19 cellular contexts compared by ENCODE assay signal in the genomic region with DNA sequence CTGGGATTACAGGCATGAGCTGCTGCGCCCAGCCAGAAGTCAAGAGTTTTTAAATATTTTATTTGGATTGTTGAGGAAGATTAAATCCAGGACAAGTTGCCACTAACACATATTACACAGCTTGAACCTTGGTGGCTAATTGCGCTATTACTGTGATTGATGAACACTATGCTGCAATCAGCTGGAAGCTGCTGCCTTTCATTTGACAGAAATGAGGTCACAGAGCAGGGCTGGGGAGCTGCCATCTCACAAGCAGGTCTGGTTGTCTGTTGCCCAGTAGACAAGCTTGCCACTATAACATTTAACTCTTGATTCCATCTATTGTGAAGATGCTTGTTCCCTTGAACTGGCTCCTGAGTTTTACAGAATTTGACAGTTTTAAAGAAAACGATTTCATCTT. TPM values are rescaled to one million over a fixed set of nuclear protein-coding genes. Genes with fewer than 3 reads are reported as not detected.
A peak's percentile ranks its signal among the peaks of the same experiment; 100 is the strongest.
DNase-seq lines count a peak whose midpoint lies in the region; ATAC-seq and TF ChIP-seq lines count a peak whose summit lies in the region.
"Had no signal": no experiment of that assay in that cellular context is flagged by ENCODE, and none has a peak within 500 bp of the region (broad histone marks: within the 10 kb centered on the region; RNA-seq: fewer than 3 reads in every experiment).

No MANE protein-coding gene starts in this region.

- no peak for TF ChIP-seq CTCF in body of pancreas (IDR thresholded peaks at IDR 0.05)

- H3K4me3 ChIP-seq in body of pancreas, result no peak overlapping the region
- H3K4me3 ChIP-seq: BLaER1, SJSA1 had no signal

- H3K27ac ChIP-seq in body of pancreas, result no peak overlapping the region
- H3K27ac ChIP-seq: 22Rv1, BLaER1, KMS-11, SJSA1 had no signal

- no peaks in the 10 kb centered on the region for H3K36me3 ChIP-seq in body of pancreas (replicated peaks in 1 of 2; ENCODE audit: insufficient read depth in 1 of 2, low read depth in 2 of 2)
- H3K36me3 ChIP-seq: BLaER1 had no signal

- TF ChIP-seq POLR2A in body of pancreas (IDR thresholded peaks at IDR 0.05), result no peak

- H3K27me3 ChIP-seq in body of pancreas, result no peaks in the 10 kb centered on the region
- H3K27me3 ChIP-seq: BLaER1, SJSA1 had no signal

- peak; percentile 50 for ATAC-seq in body of pancreas
- ATAC-seq in GM21381 (IDR thresholded peaks at IDR 0.05; ENCODE audit: unreplicated experiment), result no peak
- no peak for ATAC-seq in HG02973 (IDR thresholded peaks at IDR 0.05; ENCODE audit: unreplicated experiment)

- 28 to 52% methylated on average over 3 of the region's 3 CpGs for WGBS in body of pancreas, 2 donors

- H3K9me3 ChIP-seq in body of pancreas, result no peaks in the 10 kb centered on the region
- H3K9me3 ChIP-seq: BLaER1, SJSA1 had no signal

- intact Hi-C loops in body of pancreas (cut with DNase I), result no loop called here

- H3K4me1 ChIP-seq in body of pancreas, result no peaks in the 10 kb centered on the region
- H3K4me1 ChIP-seq: BLaER1 had no signal

- peak; percentile 37 to 81 for DNase-seq in NCI-H2081 (lab: John Stamatoyannopoulos, UW)
- no peak for DNase-seq in NCI-H2081 treated with DMSO at 0.1 percent for 48 hours (lab: John Stamatoyannopoulos, UW)
- DNase-seq in NCI-H2227 (lab: John Stamatoyannopoulos, UW; ENCODE audit: unreplicated experiment), result peak; percentile 67
- DNase-seq in body of pancreas, result peak in 3 of 4 donors; percentile 29 to 37 (median 32)
- peak; percentile 34 for DNase-seq in retina
- no peak for DNase-seq in stimulated activated naive CD4-positive, alpha-beta T cell treated with Interleukin-2 at 50 U/mL for 16 hours (lab: John Stamatoyannopoulos, UW)
- DNase-seq: CD8-positive, alpha-beta memory T cell; DMS 273 treated with DMSO at 0.1 percent for 48 hours; GF-D8; GOT3; NCI-H1092 treated with DMSO at 0.1 percent for 48 hours; NCI-H1694 treated with DMSO at 0.1 percent for 48 hours; NCI-H446 had no signal

RNA-seq across cellular contexts. Expression of a gene that starts 37.4 kb away (rescaled TPM):
- total RNA-seq in body of pancreas, result 10 to 100 TPM; 56.8 to 57.7 TPM

Comparison
In these comparisons a context has a peak if more than half of its experiments do, and no peak if none do; other contexts are left out.
1. DNase-seq: peak in NCI-H2081 (2 of 2), NCI-H2227 (single experiment), body of pancreas (3 of 4) and retina (single experiment); none in NCI-H2081 treated with DMSO at 0.1 percent for 48 hours (single experiment) and stimulated activated naive CD4-positive, alpha-beta T cell treated with Interleukin-2 at 50 U/mL for 16 hours (single experiment).